ENCODE assay signal across 1 cellular context in genomic region chr22:37033605-37034430, GRCh38.
TF ChIP-seq lines count a peak whose summit lies in the region.

No MANE protein-coding gene starts in this region.

TF ChIP-seq in HepG2, 621 proteins besides CTCF, POLR2A, EP300 and RAD21 (continued from another document and continues in another):
- TF ChIP-seq TARDBP (CRISPR knock-in tag; IDR thresholded peaks at IDR 0.05) (peak; percentile 25; the same call in 1 of the 2 replicates), ZSCAN20 (CRISPR knock-in tag; IDR thresholded peaks at IDR 0.05; ENCODE audit: borderline replicate concordance) (peak; percentile 79; the same call in 1 of the 2 replicates), GATAD2A (CRISPR knock-in tag; IDR thresholded peaks at IDR 0.05) (peak; percentile 90), ZNF383 (CRISPR knock-in tag; IDR thresholded peaks at IDR 0.05; ENCODE audit: borderline replicate concordance) (no peak), DMAP1 (CRISPR knock-in tag; IDR thresholded peaks at IDR 0.05) (peak; percentile 68; the same call in 1 of the 2 replicates), ATF4 (CRISPR knock-in tag; IDR thresholded peaks at IDR 0.05) (peak in 1 of 2 experiments; percentile 38; a peak in 1 of 4 replicates), CEBPG (CRISPR knock-in tag; IDR thresholded peaks at IDR 0.05) (peak; percentile 57), SMYD3 (CRISPR knock-in tag; IDR thresholded peaks at IDR 0.05) (peak; percentile 19; the same call in 1 of the 2 replicates), ZNF546 (CRISPR knock-in tag; conservative IDR thresholded peaks at IDR 0.05) (no peak), JUND (CRISPR knock-in tag; IDR thresholded peaks at IDR 0.05) (peak; percentile 13; the same call in 1 of the 2 replicates), ARID2 (CRISPR knock-in tag; IDR thresholded peaks at IDR 0.05; ENCODE audit: borderline replicate concordance) (no peak), POGK (CRISPR knock-in tag; conservative IDR thresholded peaks at IDR 0.05) (peak; percentile 64; the same call in 1 of the 2 replicates), MTA1 (CRISPR knock-in tag; IDR thresholded peaks at IDR 0.05; ENCODE audit: borderline replicate concordance) (peak; percentile 85; the same call in 1 of the 2 replicates), REPIN1 (CRISPR knock-in tag; IDR thresholded peaks at IDR 0.05; ENCODE audit: borderline replicate concordance, low read depth) (0 out of 2 replicates have a peak, but pooled peaks have one; percentile 25), TEAD3 (CRISPR knock-in tag; optimal IDR thresholded peaks at IDR 0.05; ENCODE audit: borderline replicate concordance) (peak; percentile 68), TFDP2 (CRISPR knock-in tag; IDR thresholded peaks at IDR 0.05) (peak; percentile 25; the same call in 1 of the 2 replicates), ARID4A (CRISPR knock-in tag; IDR thresholded peaks at IDR 0.05; ENCODE audit: borderline replicate concordance) (peak; percentile 57; the same call in 1 of the 2 replicates), PBX2 (CRISPR knock-in tag; IDR thresholded peaks at IDR 0.05) (no peak), ZFP41 (CRISPR knock-in tag; IDR thresholded peaks at IDR 0.05; ENCODE audit: borderline replicate concordance) (peak; percentile 36; the same call in 1 of the 2 replicates), CERS6 (CRISPR knock-in tag; IDR thresholded peaks at IDR 0.05) (no peak), NONO (IDR thresholded peaks at IDR 0.05) (no peak), NONO (CRISPR knock-in tag; conservative IDR thresholded peaks at IDR 0.05) (0 out of 2 replicates have a peak, but pooled peaks have one; percentile 41), ZGPAT (CRISPR knock-in tag; IDR thresholded peaks at IDR 0.05) (peak; percentile 52; the same call in 1 of the 2 replicates), ZNF720 (CRISPR knock-in tag; IDR thresholded peaks at IDR 0.05) (no peak), NCOA1 (CRISPR knock-in tag; IDR thresholded peaks at IDR 0.05) (0 out of 2 replicates have a peak, but pooled peaks have one; percentile 43), NFE2L1 (CRISPR knock-in tag; IDR thresholded peaks at IDR 0.05; ENCODE audit: borderline replicate concordance) (peak; percentile 87), NCOA2 (CRISPR knock-in tag; IDR thresholded peaks at IDR 0.05) (peak; percentile 64), ZNF839 (CRISPR knock-in tag; IDR thresholded peaks at IDR 0.05; ENCODE audit: borderline replicate concordance) (peak; percentile 61; the same call in 1 of the 2 replicates), ZNF670 (CRISPR knock-in tag; IDR thresholded peaks at IDR 0.05; ENCODE audit: borderline replicate concordance) (peak; percentile 31; the same call in 1 of the 2 replicates), ZNF567 (CRISPR knock-in tag; IDR thresholded peaks at IDR 0.05; ENCODE audit: borderline replicate concordance) (peak; percentile 78; the same call in 1 of the 2 replicates), YEATS2 (CRISPR knock-in tag; IDR thresholded peaks at IDR 0.05; ENCODE audit: borderline replicate concordance) (peak; percentile 26; the same call in 1 of the 2 replicates), DRAP1 (CRISPR knock-in tag; IDR thresholded peaks at IDR 0.05) (peak; percentile 63), ZNF629 (CRISPR knock-in tag; conservative IDR thresholded peaks at IDR 0.05) (peak; percentile 85), MAFK (conservative IDR thresholded peaks at IDR 0.05 in 1 of 2, IDR thresholded peaks at IDR 0.05 in 1 of 2; ENCODE audit: low read length in 2 of 2) (no peak), ZNF326 (CRISPR knock-in tag; IDR thresholded peaks at IDR 0.05; ENCODE audit: borderline replicate concordance) (no peak), ZNF713 (CRISPR knock-in tag; IDR thresholded peaks at IDR 0.05) (0 out of 2 replicates have a peak, but pooled peaks have one; percentile 23), ZIK1 (CRISPR knock-in tag; IDR thresholded peaks at IDR 0.05; ENCODE audit: borderline replicate concordance, low read depth) (no peak), ZNF607 (CRISPR knock-in tag; IDR thresholded peaks at IDR 0.05; ENCODE audit: borderline replicate concordance) (no peak), SMC3 (IDR thresholded peaks at IDR 0.05; ENCODE audit: low read length) (no peak), ATF3 (CRISPR knock-in tag; IDR thresholded peaks at IDR 0.05) (0 out of 2 replicates have a peak, but pooled peaks have one; percentile 19), ZNF367 (CRISPR knock-in tag; IDR thresholded peaks at IDR 0.05; ENCODE audit: borderline replicate concordance) (no peak), HIC2 (CRISPR knock-in tag; IDR thresholded peaks at IDR 0.05; ENCODE audit: low read depth) (peak; percentile 87), ZNF121 (CRISPR knock-in tag; IDR thresholded peaks at IDR 0.05) (peak; percentile 29; the same call in 1 of the 2 replicates), FOXJ3 (CRISPR knock-in tag; IDR thresholded peaks at IDR 0.05; ENCODE audit: borderline replicate concordance) (peak; percentile 33; the same call in 1 of the 2 replicates), ZNF292 (CRISPR knock-in tag; IDR thresholded peaks at IDR 0.05; ENCODE audit: borderline replicate concordance, low read depth) (peak; percentile 61; the same call in 1 of the 2 replicates)
